1 cellular context compared by ENCODE assay signal in genomic region chr16:79093554-79093967, GRCh38.
TF ChIP-seq lines count a peak whose summit lies in the region.

No MANE protein-coding gene starts in this region.

TF ChIP-seq in GM23338, 12 proteins besides CTCF, POLR2A, EP300 and RAD21 (continued from another document):
- no peak for TF ChIP-seq NANOG (IDR thresholded peaks at IDR 0.05; ENCODE audit: borderline replicate concordance)
